Comparison of ENCODE assay signal across 1 cellular context in genomic region chr1:231194843-231195516, GRCh38.
A peak's percentile ranks its signal among the peaks of the same experiment; 100 is the strongest.
TF ChIP-seq lines count a peak whose summit lies in the region.

No MANE protein-coding gene starts in this region.

TF ChIP-seq in K562, 482 proteins besides CTCF, POLR2A, EP300 and RAD21 (continued from another document and continues in another):
- TF ChIP-seq, protein P1, sequence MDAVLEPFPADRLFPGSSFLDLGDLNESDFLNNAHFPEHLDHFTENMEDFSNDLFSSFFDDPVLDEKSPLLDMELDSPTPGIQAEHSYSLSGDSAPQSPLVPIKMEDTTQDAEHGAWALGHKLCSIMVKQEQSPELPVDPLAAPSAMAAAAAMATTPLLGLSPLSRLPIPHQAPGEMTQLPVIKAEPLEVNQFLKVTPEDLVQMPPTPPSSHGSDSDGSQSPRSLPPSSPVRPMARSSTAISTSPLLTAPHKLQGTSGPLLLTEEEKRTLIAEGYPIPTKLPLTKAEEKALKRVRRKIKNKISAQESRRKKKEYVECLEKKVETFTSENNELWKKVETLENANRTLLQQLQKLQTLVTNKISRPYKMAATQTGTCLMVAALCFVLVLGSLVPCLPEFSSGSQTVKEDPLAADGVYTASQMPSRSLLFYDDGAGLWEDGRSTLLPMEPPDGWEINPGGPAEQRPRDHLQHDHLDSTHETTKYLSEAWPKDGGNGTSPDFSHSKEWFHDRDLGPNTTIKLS (IDR thresholded peaks at IDR 0.05; ENCODE audit: borderline replicate concordance, low read depth), result no peak
- TF ChIP-seq ZNF175 (CRISPR knock-in tag; IDR thresholded peaks at IDR 0.05; ENCODE audit: low read depth), result 0 out of 2 replicates have a peak, but pooled peaks have one; percentile 43
- TF ChIP-seq NR2C1 (IDR thresholded peaks at IDR 0.05), result no peak
- TF ChIP-seq NR2C1 (tag; IDR thresholded peaks at IDR 0.05), result no peak
- TF ChIP-seq ETV5 (CRISPR knock-in tag; IDR thresholded peaks at IDR 0.05; ENCODE audit: low read depth), result peak; percentile 80; the same call in 1 of the 2 replicates
- TF ChIP-seq ZNF212 (CRISPR knock-in tag; IDR thresholded peaks at IDR 0.05), result no peak
- TF ChIP-seq CREB3 (tag; conservative IDR thresholded peaks at IDR 0.05; ENCODE audit: low read depth), result no peak
- no peak for TF ChIP-seq BRF1 (IDR thresholded peaks at IDR 0.05; ENCODE audit: borderline replicate concordance, extremely low read depth, insufficient read length)
- no peak for TF ChIP-seq SREBF2 (CRISPR knock-in tag; IDR thresholded peaks at IDR 0.05)
- TF ChIP-seq TEAD1 (CRISPR knock-in tag; IDR thresholded peaks at IDR 0.05), result 0 out of 4 replicates have a peak, but pooled peaks of 1 of the 2 experiments have one; percentile 33
- TF ChIP-seq, protein P2, sequence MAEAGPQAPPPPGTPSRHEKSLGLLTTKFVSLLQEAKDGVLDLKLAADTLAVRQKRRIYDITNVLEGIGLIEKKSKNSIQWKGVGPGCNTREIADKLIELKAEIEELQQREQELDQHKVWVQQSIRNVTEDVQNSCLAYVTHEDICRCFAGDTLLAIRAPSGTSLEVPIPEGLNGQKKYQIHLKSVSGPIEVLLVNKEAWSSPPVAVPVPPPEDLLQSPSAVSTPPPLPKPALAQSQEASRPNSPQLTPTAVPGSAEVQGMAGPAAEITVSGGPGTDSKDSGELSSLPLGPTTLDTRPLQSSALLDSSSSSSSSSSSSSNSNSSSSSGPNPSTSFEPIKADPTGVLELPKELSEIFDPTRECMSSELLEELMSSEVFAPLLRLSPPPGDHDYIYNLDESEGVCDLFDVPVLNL (CRISPR knock-in tag; IDR thresholded peaks at IDR 0.05; ENCODE audit: low read depth), result no peak
- TF ChIP-seq, protein P3, sequence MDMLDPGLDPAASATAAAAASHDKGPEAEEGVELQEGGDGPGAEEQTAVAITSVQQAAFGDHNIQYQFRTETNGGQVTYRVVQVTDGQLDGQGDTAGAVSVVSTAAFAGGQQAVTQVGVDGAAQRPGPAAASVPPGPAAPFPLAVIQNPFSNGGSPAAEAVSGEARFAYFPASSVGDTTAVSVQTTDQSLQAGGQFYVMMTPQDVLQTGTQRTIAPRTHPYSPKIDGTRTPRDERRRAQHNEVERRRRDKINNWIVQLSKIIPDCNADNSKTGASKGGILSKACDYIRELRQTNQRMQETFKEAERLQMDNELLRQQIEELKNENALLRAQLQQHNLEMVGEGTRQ (CRISPR knock-in tag; IDR thresholded peaks at IDR 0.05), result no peak
- no peak for TF ChIP-seq MCM3 (IDR thresholded peaks at IDR 0.05)
- no peak for TF ChIP-seq ZNF764 (CRISPR knock-in tag; IDR thresholded peaks at IDR 0.05; ENCODE audit: low read depth)
- TF ChIP-seq NFATC3 (IDR thresholded peaks at IDR 0.05), result no peak
- TF ChIP-seq, protein P4, sequence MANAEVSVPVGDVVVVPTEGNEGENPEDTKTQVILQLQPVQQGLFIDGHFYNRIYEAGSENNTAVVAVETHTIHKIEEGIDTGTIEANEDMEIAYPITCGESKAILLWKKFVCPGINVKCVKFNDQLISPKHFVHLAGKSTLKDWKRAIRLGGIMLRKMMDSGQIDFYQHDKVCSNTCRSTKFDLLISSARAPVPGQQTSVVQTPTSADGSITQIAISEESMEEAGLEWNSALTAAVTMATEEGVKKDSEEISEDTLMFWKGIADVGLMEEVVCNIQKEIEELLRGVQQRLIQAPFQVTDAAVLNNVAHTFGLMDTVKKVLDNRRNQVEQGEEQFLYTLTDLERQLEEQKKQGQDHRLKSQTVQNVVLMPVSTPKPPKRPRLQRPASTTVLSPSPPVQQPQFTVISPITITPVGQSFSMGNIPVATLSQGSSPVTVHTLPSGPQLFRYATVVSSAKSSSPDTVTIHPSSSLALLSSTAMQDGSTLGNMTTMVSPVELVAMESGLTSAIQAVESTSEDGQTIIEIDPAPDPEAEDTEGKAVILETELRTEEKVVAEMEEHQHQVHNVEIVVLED (CRISPR knock-in tag; IDR thresholded peaks at IDR 0.05), result no peak
- TF ChIP-seq HLTF (IDR thresholded peaks at IDR 0.05), result no peak
- no peak for TF ChIP-seq RUNX1 (IDR thresholded peaks at IDR 0.05; ENCODE audit: low read depth)
- peak; percentile 33; the same call in 1 of the 2 replicates for TF ChIP-seq KLF16 (IDR thresholded peaks at IDR 0.05)
- TF ChIP-seq ZNF644 (tag; IDR thresholded peaks at IDR 0.05; ENCODE audit: low read depth), result 0 out of 2 replicates have a peak, but pooled peaks have one; percentile 43
- TF ChIP-seq NRF1 (conservative IDR thresholded peaks at IDR 0.05 in 1 of 2, IDR thresholded peaks at IDR 0.05 in 1 of 2), result no peak
- TF ChIP-seq SLC30A9 (CRISPR knock-in tag; IDR thresholded peaks at IDR 0.05), result no peak
- TF ChIP-seq, protein P5, sequence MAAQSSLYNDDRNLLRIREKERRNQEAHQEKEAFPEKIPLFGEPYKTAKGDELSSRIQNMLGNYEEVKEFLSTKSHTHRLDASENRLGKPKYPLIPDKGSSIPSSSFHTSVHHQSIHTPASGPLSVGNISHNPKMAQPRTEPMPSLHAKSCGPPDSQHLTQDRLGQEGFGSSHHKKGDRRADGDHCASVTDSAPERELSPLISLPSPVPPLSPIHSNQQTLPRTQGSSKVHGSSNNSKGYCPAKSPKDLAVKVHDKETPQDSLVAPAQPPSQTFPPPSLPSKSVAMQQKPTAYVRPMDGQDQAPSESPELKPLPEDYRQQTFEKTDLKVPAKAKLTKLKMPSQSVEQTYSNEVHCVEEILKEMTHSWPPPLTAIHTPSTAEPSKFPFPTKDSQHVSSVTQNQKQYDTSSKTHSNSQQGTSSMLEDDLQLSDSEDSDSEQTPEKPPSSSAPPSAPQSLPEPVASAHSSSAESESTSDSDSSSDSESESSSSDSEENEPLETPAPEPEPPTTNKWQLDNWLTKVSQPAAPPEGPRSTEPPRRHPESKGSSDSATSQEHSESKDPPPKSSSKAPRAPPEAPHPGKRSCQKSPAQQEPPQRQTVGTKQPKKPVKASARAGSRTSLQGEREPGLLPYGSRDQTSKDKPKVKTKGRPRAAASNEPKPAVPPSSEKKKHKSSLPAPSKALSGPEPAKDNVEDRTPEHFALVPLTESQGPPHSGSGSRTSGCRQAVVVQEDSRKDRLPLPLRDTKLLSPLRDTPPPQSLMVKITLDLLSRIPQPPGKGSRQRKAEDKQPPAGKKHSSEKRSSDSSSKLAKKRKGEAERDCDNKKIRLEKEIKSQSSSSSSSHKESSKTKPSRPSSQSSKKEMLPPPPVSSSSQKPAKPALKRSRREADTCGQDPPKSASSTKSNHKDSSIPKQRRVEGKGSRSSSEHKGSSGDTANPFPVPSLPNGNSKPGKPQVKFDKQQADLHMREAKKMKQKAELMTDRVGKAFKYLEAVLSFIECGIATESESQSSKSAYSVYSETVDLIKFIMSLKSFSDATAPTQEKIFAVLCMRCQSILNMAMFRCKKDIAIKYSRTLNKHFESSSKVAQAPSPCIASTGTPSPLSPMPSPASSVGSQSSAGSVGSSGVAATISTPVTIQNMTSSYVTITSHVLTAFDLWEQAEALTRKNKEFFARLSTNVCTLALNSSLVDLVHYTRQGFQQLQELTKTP (IDR thresholded peaks at IDR 0.05; ENCODE audit: low read depth in 1 of 2, partially characterized antibody in 2 of 2), result no peak
- no peak for TF ChIP-seq ZNF707 (CRISPR knock-in tag; conservative IDR thresholded peaks at IDR 0.05)
- no peak for TF ChIP-seq ZBTB26 (CRISPR knock-in tag; IDR thresholded peaks at IDR 0.05)
- peak; percentile 61; the same call in 1 of the 2 replicates for TF ChIP-seq GTF2E2 (tag; IDR thresholded peaks at IDR 0.05)
- no peak for TF ChIP-seq RNF2 (IDR thresholded peaks at IDR 0.05)
- TF ChIP-seq, protein P6, sequence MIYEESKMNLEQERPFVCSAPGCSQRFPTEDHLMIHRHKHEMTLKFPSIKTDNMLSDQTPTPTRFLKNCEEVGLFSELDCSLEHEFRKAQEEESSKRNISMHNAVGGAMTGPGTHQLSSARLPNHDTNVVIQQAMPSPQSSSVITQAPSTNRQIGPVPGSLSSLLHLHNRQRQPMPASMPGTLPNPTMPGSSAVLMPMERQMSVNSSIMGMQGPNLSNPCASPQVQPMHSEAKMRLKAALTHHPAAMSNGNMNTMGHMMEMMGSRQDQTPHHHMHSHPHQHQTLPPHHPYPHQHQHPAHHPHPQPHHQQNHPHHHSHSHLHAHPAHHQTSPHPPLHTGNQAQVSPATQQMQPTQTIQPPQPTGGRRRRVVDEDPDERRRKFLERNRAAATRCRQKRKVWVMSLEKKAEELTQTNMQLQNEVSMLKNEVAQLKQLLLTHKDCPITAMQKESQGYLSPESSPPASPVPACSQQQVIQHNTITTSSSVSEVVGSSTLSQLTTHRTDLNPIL (CRISPR knock-in tag; IDR thresholded peaks at IDR 0.05), result no peak
- TF ChIP-seq TSC22D4 (tag; IDR thresholded peaks at IDR 0.05), result no peak
- no peak for TF ChIP-seq SETDB1 (IDR thresholded peaks at IDR 0.05; ENCODE audit: low read length)
- TF ChIP-seq TBP (optimal IDR thresholded peaks at IDR 0.05; ENCODE audit: low read depth, low read length), result no peak
- TF ChIP-seq LEF1 (IDR thresholded peaks at IDR 0.05), result no peak
- TF ChIP-seq POLR2AphosphoS5 (IDR thresholded peaks at IDR 0.05; ENCODE audit: control insufficient read depth, insufficient read depth, low read depth, low read length), result 0 out of 2 replicates have a peak, but pooled peaks have one; percentile 20
- peak; percentile 50 for TF ChIP-seq PKNOX1 (IDR thresholded peaks at IDR 0.05)
- TF ChIP-seq SMAD4 (CRISPR knock-in tag; conservative IDR thresholded peaks at IDR 0.05), result peak; percentile 68
- TF ChIP-seq ZNF696 (CRISPR knock-in tag; conservative IDR thresholded peaks at IDR 0.05), result no peak
- peak; percentile 81 for TF ChIP-seq TCF3 (CRISPR knock-in tag; IDR thresholded peaks at IDR 0.05)
- no peak for TF ChIP-seq POU5F1 (IDR thresholded peaks at IDR 0.05; ENCODE audit: borderline replicate concordance, low read depth, low read length, partially characterized antibody)
- TF ChIP-seq ILK (tag; IDR thresholded peaks at IDR 0.05; ENCODE audit: borderline replicate concordance, low read depth), result no peak
- no peak for TF ChIP-seq ZBTB2 (IDR thresholded peaks at IDR 0.05)
- no peak for TF ChIP-seq HOXB6 (CRISPR knock-in tag; IDR thresholded peaks at IDR 0.05; ENCODE audit: borderline replicate concordance)
- no peak for TF ChIP-seq CCNT2 (IDR thresholded peaks at IDR 0.05; ENCODE audit: borderline replicate concordance, extremely low read depth, insufficient read length, low read depth, low read length)
- TF ChIP-seq HDAC2 (IDR thresholded peaks at IDR 0.05), result peak; percentile 38; the same call in 1 of the 2 replicates
- TF ChIP-seq, protein P7, sequence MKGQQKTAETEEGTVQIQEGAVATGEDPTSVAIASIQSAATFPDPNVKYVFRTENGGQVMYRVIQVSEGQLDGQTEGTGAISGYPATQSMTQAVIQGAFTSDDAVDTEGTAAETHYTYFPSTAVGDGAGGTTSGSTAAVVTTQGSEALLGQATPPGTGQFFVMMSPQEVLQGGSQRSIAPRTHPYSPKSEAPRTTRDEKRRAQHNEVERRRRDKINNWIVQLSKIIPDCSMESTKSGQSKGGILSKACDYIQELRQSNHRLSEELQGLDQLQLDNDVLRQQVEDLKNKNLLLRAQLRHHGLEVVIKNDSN (CRISPR knock-in tag; IDR thresholded peaks at IDR 0.05), result no peak
- TF ChIP-seq HBP1 (CRISPR knock-in tag; IDR thresholded peaks at IDR 0.05), result no peak
- no peak for TF ChIP-seq TCF7 (IDR thresholded peaks at IDR 0.05; ENCODE audit: borderline replicate concordance)
